Comparison of ENCODE assay signal across 21 cellular contexts in the genomic region with DNA sequence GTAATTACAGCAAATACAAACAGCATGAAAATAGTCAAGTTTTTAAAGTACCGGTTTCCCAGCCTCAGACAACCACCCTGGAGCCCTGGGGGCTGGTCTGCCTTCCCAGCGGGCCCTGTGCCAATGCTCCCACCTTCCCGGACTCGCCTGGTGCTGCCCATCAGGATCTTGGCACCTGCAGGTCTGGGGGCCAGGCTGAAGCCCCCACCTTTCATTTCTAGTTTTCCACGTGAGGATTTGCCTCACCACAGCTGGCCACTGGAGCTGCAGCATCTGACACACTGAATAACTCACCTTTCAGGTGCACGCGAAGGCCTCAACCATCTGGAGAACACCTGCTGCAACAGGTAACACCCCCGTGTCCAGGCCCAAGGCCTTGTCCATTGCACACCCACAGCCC.
A peak's percentile ranks its signal among the peaks of the same experiment; 100 is the strongest.
DNase-seq lines count a peak whose midpoint lies in the region; ATAC-seq and TF ChIP-seq lines count a peak whose summit lies in the region.
"Had no signal": no experiment of that assay in that cellular context is flagged by ENCODE, and none has a peak within 500 bp of the region (broad histone marks: within the 10 kb centered on the region; RNA-seq: fewer than 3 reads in every experiment).

No MANE protein-coding gene starts in this region.

- no peaks in the 10 kb centered on the region for H3K36me3 ChIP-seq in endodermal cell (ENCODE audit: control insufficient read depth, insufficient read depth, low read length)
- H3K36me3 ChIP-seq: MG63 had no signal

- H3K27ac Mint-ChIP-seq in endodermal cell = no peak overlapping the region
- no peak overlapping the region for H3K27ac Mint-ChIP-seq in activated CD4-positive, alpha-beta T cell treated with anti-CD3 and anti-CD28 coated beads, Interleukin-2, amount 10 ng/mL, durations not matched to agents 24 days and 14 days
- H3K27ac Mint-ChIP-seq: B cell, H9 had no signal

- H3K9ac ChIP-seq in endodermal cell (ENCODE audit: extremely low read depth, low read length, poor library complexity, severe bottlenecking) = no peak overlapping the region

- TF ChIP-seq CTCF in endodermal cell (conservative IDR thresholded peaks at IDR 0.05) = no peak

- H3K4me1 ChIP-seq in endodermal cell (ENCODE audit: control insufficient read depth, insufficient read depth, low read length) = peaks cover 11% of the 10 kb centered on the region

- H3K4me3 Mint-ChIP-seq in endodermal cell = no peak overlapping the region
- H3K4me3 Mint-ChIP-seq in activated CD4-positive, alpha-beta T cell treated with anti-CD3 and anti-CD28 coated beads, Interleukin-2, amount 10 ng/mL, durations not matched to agents 24 days and 14 days = no peak overlapping the region
- H3K4me3 Mint-ChIP-seq: B cell, H9 had no signal

- no peaks in the 10 kb centered on the region for H3K36me3 Mint-ChIP-seq in endodermal cell (ENCODE audit: low read depth)
- no peaks in the 10 kb centered on the region for H3K36me3 Mint-ChIP-seq in activated CD4-positive, alpha-beta T cell treated with anti-CD3 and anti-CD28 coated beads, Interleukin-2, amount 10 ng/mL, durations not matched to agents 24 days and 14 days (ENCODE audit: low read depth)

- no peak for ATAC-seq in GM21423 (IDR thresholded peaks at IDR 0.05; ENCODE audit: unreplicated experiment)

- peaks cover 52% of the 10 kb centered on the region for H3K27me3 Mint-ChIP-seq in endodermal cell (ENCODE audit: insufficient read depth)
- peaks cover 4% of the 10 kb centered on the region for H3K27me3 Mint-ChIP-seq in activated CD4-positive, alpha-beta T cell treated with anti-CD3 and anti-CD28 coated beads, Interleukin-2, amount 10 ng/mL, durations not matched to agents 24 days and 14 days

- H3K4me3 ChIP-seq in endodermal cell (ENCODE audit: low read length) = no peak overlapping the region
- H3K4me3 ChIP-seq: MG63 had no signal

- no peaks in the 10 kb centered on the region for H3K9me3 ChIP-seq in endodermal cell (ENCODE audit: control insufficient read depth, low read length)
- H3K9me3 ChIP-seq: MG63 had no signal

- H3K27me3 ChIP-seq in endodermal cell (ENCODE audit: control insufficient read depth, insufficient read depth, low read length, poor library complexity, severe bottlenecking) = peaks cover 40% of the 10 kb centered on the region
- H3K27me3 ChIP-seq: MG63 had no signal

- no peak overlapping the region for H3K27ac ChIP-seq in endodermal cell (ENCODE audit: low read depth, low read length)
- H3K27ac ChIP-seq: 22Rv1 had no signal

- peaks cover 17% of the 10 kb centered on the region for H3K4me1 Mint-ChIP-seq in endodermal cell
- H3K4me1 Mint-ChIP-seq in activated CD4-positive, alpha-beta T cell treated with anti-CD3 and anti-CD28 coated beads, Interleukin-2, amount 10 ng/mL, durations not matched to agents 24 days and 14 days = peaks cover 2% of the 10 kb centered on the region

- intact Hi-C loops in posterior vena cava (cut with DNase I) = loop anchor here in 1 of 2 donors (5.0 kb wide), 1 partner anchor 49 kb away; no protein-coding TSS in a partner anchor
- intact Hi-C loops in activated CD4-positive, alpha-beta T cell treated with anti-CD3 and anti-CD28 coated beads, Interleukin-2, amount 10 ng/mL, durations not matched to agents 24 days and 14 days (cut with micrococcal nuclease) = no loop called here

- 91 to 92% methylated on average over 6 to 8 of the region's 8 CpGs for WGBS in endodermal cell (ENCODE audit: insufficient coverage in 1 of 2, insufficient read length in 1 of 2), 2 experiments

- DNase-seq in NCI-H1105 treated with DMSO at 0.1 percent for 48 hours (lab: John Stamatoyannopoulos, UW) (peak; percentile 20), NCI-H1105 (lab: John Stamatoyannopoulos, UW) (no peak), NCI-H69 (lab: John Stamatoyannopoulos, UW) (peak; percentile 48), endodermal cell (peak; percentile 29), posterior vena cava (ENCODE audit: low spot score) (peak; percentile 28), occipital lobe (lab: John Stamatoyannopoulos, UW) (no peak)
- DNase-seq in activated CD4-positive, alpha-beta T cell treated with anti-CD3 and anti-CD28 coated beads, Interleukin-2, amount 10 ng/mL, durations not matched to agents 24 days and 14 days = no peak
- DNase-seq: H9; IMR-90; KG1; MG63; NCI-H1417 treated with DMSO at 0.1 percent for 48 hours; NCI-H187 treated with DMSO at 0.1 percent for 48 hours; NCI-H524; NCI-H774; NK-92 treated with Interleukin-12 subunit alpha and Interleukin-12 subunit beta, amount 100 ng/mL, for 24 hours; RPMI8226; SHP77 had no signal

- no peaks in the 10 kb centered on the region for H3K9me3 Mint-ChIP-seq in endodermal cell
- H3K9me3 Mint-ChIP-seq in activated CD4-positive, alpha-beta T cell treated with anti-CD3 and anti-CD28 coated beads, Interleukin-2, amount 10 ng/mL, durations not matched to agents 24 days and 14 days = no peaks in the 10 kb centered on the region
- H3K9me3 Mint-ChIP-seq: H9 had no signal

Comparison
In these comparisons a context has a peak if more than half of its experiments do, and no peak if none do; other contexts are left out.
1. DNase-seq: peak in NCI-H1105 treated with DMSO at 0.1 percent for 48 hours (single experiment), NCI-H69 (single experiment), endodermal cell (single experiment) and posterior vena cava (single experiment); none in NCI-H1105 (single experiment), activated CD4-positive, alpha-beta T cell treated with anti-CD3 and anti-CD28 coated beads, Interleukin-2, amount 10 ng/mL, durations not matched to agents 24 days and 14 days (single experiment) and occipital lobe (single experiment).